36 cellular contexts compared by ENCODE assay signal in genomic region chr12:104315326-104316224, GRCh38. TPM values are rescaled to one million over a fixed set of nuclear protein-coding genes. Genes with fewer than 3 reads are reported as not detected.
DNase-seq lines count a peak whose midpoint lies in the region; ATAC-seq, FAIRE-seq and TF ChIP-seq lines count a peak whose summit lies in the region.
"Had no signal": no experiment of that assay in that cellular context is flagged by ENCODE, and none has a peak within 500 bp of the region (broad histone marks: within the 10 kb centered on the region; RNA-seq: fewer than 3 reads in every experiment).

No MANE protein-coding gene starts in this region.

- H2AK9ac ChIP-seq in IMR-90 (replicated peaks; ENCODE audit: low read depth, low read length, poor library complexity), result no peak overlapping the region

- no peak for DNase-seq in HepG2 (ENCODE audit: low spot score)
- DNase-seq in right lobe of liver, result no peak
- DNase-seq in IMR-90, result peak; percentile 49
- no peak for DNase-seq in endothelial cell of umbilical vein (ENCODE audit: low read depth, low spot score)
- no peak for DNase-seq in DMS153 (lab: John Stamatoyannopoulos, UW)
- no peak for DNase-seq in CD4-positive, alpha-beta memory T cell
- no peak for DNase-seq in NCI-H1417 treated with DMSO at 0.1 percent for 48 hours (lab: John Stamatoyannopoulos, UW)
- DNase-seq: activated CD4-positive, alpha-beta T cell treated with anti-CD3 and anti-CD28 coated beads for 1 hour; activated effector memory CD4-positive, alpha-beta T cell treated with Interleukin-2 at 50 U/mL for 16 hours; activated naive CD8-positive, alpha-beta T cell treated with anti-CD3 and anti-CD28 coated beads for 36 hours; activated T-cell treated with anti-CD3 and anti-CD28 coated beads for 4 hours; aorta; colonic mucosa; DMS53; effector memory CD4-positive, alpha-beta T cell; foreskin melanocyte; heart left ventricle; kidney; left ventricle myocardium superior; NCI-H1105; NCI-H2029 treated with DMSO at 0.1 percent for 48 hours; NCI-H526; OCI-M1; right cardiac atrium; SK-N-SH; spleen; stimulated activated CD4-positive, alpha-beta T cell treated with anti-CD3 and anti-CD28 coated beads, Interleukin-2, amount 100 ng/mL, for 24 hours; stimulated activated CD8-positive, alpha-beta memory T cell treated with anti-CD3 and anti-CD28 coated beads, Interleukin-4, amount 100 ng/mL, for 48 hours; stomach; T-helper 17 cell; thyroid gland had no signal

- 95% methylated on average over 10 of the region's 10 CpGs for WGBS in HepG2 (ENCODE audit: low lambda C conversion rate)
- 76% methylated on average over 10 of the region's 10 CpGs for WGBS in right lobe of liver (ENCODE audit: insufficient coverage, low coverage, low lambda C conversion rate, missing lambda C conversion rate)
- WGBS in IMR-90 (ENCODE audit: extremely low coverage in 2 of 2, insufficient read length in 1 of 2), 2 experiments, result 63% methylated on average over 2 of the region's 10 CpGs; no CpG with 5 or more reads in 1 of the 2 experiments

- in situ Hi-C loops in HepG2 (cut with HindIII; ENCODE audit: extremely low pct_ligation_motif_present, low pct_unique_long_range_greater_than_20kb), result no loop called here
- in situ Hi-C loops in IMR-90 (cut with MboI; ENCODE audit: low sequenced_read_pairs), result no loop called here

- H3K36me3 ChIP-seq in HepG2 (replicated peaks in 1 of 2; ENCODE audit: control insufficient read depth in 1 of 2, insufficient read depth in 2 of 2, low read length in 2 of 2) (peaks cover 33 to 89% of the 10 kb centered on the region in 2 experiments), right lobe of liver (peaks cover 0 to 100% (median 43%) of the 10 kb centered on the region in 4 donors), IMR-90 (ENCODE audit: control insufficient read depth, insufficient read depth, low read length) (peaks cover 65% of the 10 kb centered on the region), endothelial cell of umbilical vein (ENCODE audit: control insufficient read depth in 2 of 2, extremely low read depth in 1 of 2, insufficient read depth in 2 of 2, low read length in 2 of 2) (peaks cover 22 to 70% of the 10 kb centered on the region in 2 experiments)
- peaks cover 41% of the 10 kb centered on the region for H3K36me3 ChIP-seq in CD4-positive, alpha-beta memory T cell (ENCODE audit: insufficient read depth, low read length)

- peaks cover 0 to 2% (median under 1%) of the 10 kb centered on the region in 4 donors for H3K4me1 Mint-ChIP-seq in CD4-positive, alpha-beta memory T cell
- H3K4me1 Mint-ChIP-seq: neural progenitor cell had no signal

- H4K91ac ChIP-seq in IMR-90 (ENCODE audit: insufficient read depth, low read depth, low read length), result no peak overlapping the region

- H3K79me1 ChIP-seq in IMR-90 (ENCODE audit: low read depth in 1 of 2, low read length in 2 of 2), result peaks cover 29 to 68% of the 10 kb centered on the region in 2 experiments

- H2AK5ac ChIP-seq in IMR-90 (ENCODE audit: low read depth, low read length), result no peak overlapping the region

- no peak overlapping the region for H3K14ac ChIP-seq in IMR-90 (replicated peaks; ENCODE audit: low read depth, low read length)

- H3K27ac ChIP-seq in HepG2 (ENCODE audit: extremely low read length, insufficient read depth, low read length), result no peak overlapping the region
- no peak overlapping the region for H3K27ac ChIP-seq in right lobe of liver
- peak overlapping the region; percentile 60; the same call in 1 of the 2 replicates for H3K27ac ChIP-seq in IMR-90 (ENCODE audit: insufficient read depth, low read length)
- H3K27ac ChIP-seq in endothelial cell of umbilical vein (ENCODE audit: insufficient read depth, low read depth, low read length), result no peak overlapping the region
- no peak overlapping the region for H3K27ac ChIP-seq in CD4-positive, alpha-beta memory T cell (ENCODE audit: low read depth, low read length)
- H3K27ac ChIP-seq: BLaER1 treated with 17β-estradiol and CSF1 and Interleukin-3, amounts not matched to agents 10 nM and 100 nM; cardiac muscle cell; colonic mucosa; heart left ventricle; neural progenitor cell; spleen; stomach; thyroid gland; vagina had no signal

- H3K9me3 Mint-ChIP-seq in CD4-positive, alpha-beta memory T cell, result no peaks in the 10 kb centered on the region
- H3K9me3 Mint-ChIP-seq: activated naive CD8-positive, alpha-beta T cell treated with anti-CD3 and anti-CD28 coated beads for 36 hours; neural progenitor cell had no signal

- no peak overlapping the region for H3K18ac ChIP-seq in IMR-90 (ENCODE audit: low read depth, low read length)

- H3K27ac Mint-ChIP-seq in CD4-positive, alpha-beta memory T cell, result peak overlapping the region in 1 of 7 donors; percentile 75
- H3K27ac Mint-ChIP-seq: activated naive CD8-positive, alpha-beta T cell treated with anti-CD3 and anti-CD28 coated beads for 36 hours; neural progenitor cell; T-helper 17 cell had no signal

- H3K56ac ChIP-seq in IMR-90 (ENCODE audit: extremely low read depth, insufficient read depth, low read length), result no peak overlapping the region

- peak overlapping the region; percentile 67 for H2BK5ac ChIP-seq in IMR-90 (ENCODE audit: low read depth, low read length, poor library complexity, severe bottlenecking)

- TF ChIP-seq POLR2A in HepG2 (IDR thresholded peaks at IDR 0.05; ENCODE audit: insufficient read depth in 1 of 2, low read depth in 2 of 2, low read length in 2 of 2) (no peak), right lobe of liver (IDR thresholded peaks at IDR 0.05) (no peak), IMR-90 (IDR thresholded peaks at IDR 0.05; ENCODE audit: low read depth, low read length) (no peak), endothelial cell of umbilical vein (IDR thresholded peaks at IDR 0.05; ENCODE audit: low read depth, low read length) (no peak)

- CTCF ChIA-PET in HepG2 (lab: Yijun Ruan, JAX; ENCODE audit: low intra/inter-chr PET ratio, low total read pairs) (no interaction called here), IMR-90 (lab: Yijun Ruan, JAX) (interaction anchor here (0.5 kb wide), 1 partner anchor 45 kb away, joined by 3 read pairs; no protein-coding TSS in a partner anchor), endothelial cell of umbilical vein (lab: Charles Lee) (interaction anchor here (1.0 kb wide), 1 partner anchor 552 kb away, joined by 3 read pairs; no protein-coding TSS in a partner anchor)
- CTCF ChIA-PET in CD4-positive, alpha-beta memory T cell (lab: Charles Lee; ENCODE audit: partially characterized antibody), result no interaction called here

- no peaks in the 10 kb centered on the region for H3K27me3 Mint-ChIP-seq in CD4-positive, alpha-beta memory T cell
- H3K27me3 Mint-ChIP-seq: activated naive CD8-positive, alpha-beta T cell treated with anti-CD3 and anti-CD28 coated beads for 36 hours; T-helper 17 cell had no signal

- intact Hi-C loops in HepG2 (cut with micrococcal nuclease; ENCODE audit: unreplicated experiment), result no loop called here
- intact Hi-C loops in right lobe of liver (cut with DNase I), result no loop called here
- intact Hi-C loops in IMR-90 (cut with micrococcal nuclease), result no loop called here
- intact Hi-C loops in endothelial cell of umbilical vein (cut with micrococcal nuclease), result no loop called here
- intact Hi-C loops in CD4-positive, alpha-beta memory T cell (cut with micrococcal nuclease), result no loop called here

- no peaks in the 10 kb centered on the region for H3K9me3 ChIP-seq in HepG2 (ENCODE audit: low read length)
- no peaks in the 10 kb centered on the region for H3K9me3 ChIP-seq in right lobe of liver
- no peaks in the 10 kb centered on the region for H3K9me3 ChIP-seq in IMR-90 (ENCODE audit: control insufficient read depth, insufficient read depth, low read length)
- H3K9me3 ChIP-seq in endothelial cell of umbilical vein (replicated peaks; ENCODE audit: control insufficient read depth, insufficient read depth, low read length), result no peaks in the 10 kb centered on the region
- no peaks in the 10 kb centered on the region for H3K9me3 ChIP-seq in CD4-positive, alpha-beta memory T cell (ENCODE audit: control insufficient read depth in 1 of 2, low read length in 2 of 2)
- H3K9me3 ChIP-seq: BLaER1 treated with 17β-estradiol and CSF1 and Interleukin-3, amounts not matched to agents 10 nM and 100 nM; colonic mucosa; heart left ventricle; SK-N-SH; spleen; stomach; thyroid gland; vagina had no signal

- dilution Hi-C loops in IMR-90 (cut with HindIII; ENCODE audit: low sequenced_read_pairs, unreplicated experiment) (no loop called here), endothelial cell of umbilical vein (cut with MboI; ENCODE audit: extremely low pct_ligation_motif_present, low sequenced_read_pairs) (no loop called here)

- peaks cover 32 to 74% of the 10 kb centered on the region in 2 donors for H3K36me3 Mint-ChIP-seq in CD4-positive, alpha-beta memory T cell

- ATAC-seq in HepG2, result no peak
- ATAC-seq in right lobe of liver, result no peak
- peak; percentile 19 for ATAC-seq in IMR-90 (ENCODE audit: low read depth)
- ATAC-seq in GM21717 (IDR thresholded peaks at IDR 0.05; ENCODE audit: unreplicated experiment), result no peak
- ATAC-seq: heart left ventricle, left ventricle myocardium superior, right cardiac atrium, T-helper 17 cell had no signal

- no peak overlapping the region for H2BK20ac ChIP-seq in IMR-90 (ENCODE audit: low read depth, low read length)

- no peaks in the 10 kb centered on the region for H3K4me1 ChIP-seq in HepG2 (ENCODE audit: insufficient read depth, low read length)
- no peaks in the 10 kb centered on the region for H3K4me1 ChIP-seq in right lobe of liver
- H3K4me1 ChIP-seq in IMR-90 (ENCODE audit: control insufficient read depth, insufficient read depth, low read length), result peaks cover 13% of the 10 kb centered on the region
- H3K4me1 ChIP-seq in endothelial cell of umbilical vein (ENCODE audit: control insufficient read depth, extremely low read depth, insufficient read depth, low read length), result peaks cover 10% of the 10 kb centered on the region
- no peaks in the 10 kb centered on the region for H3K4me1 ChIP-seq in CD4-positive, alpha-beta memory T cell (ENCODE audit: insufficient read depth, low read length)
- H3K4me1 ChIP-seq: colonic mucosa, neural progenitor cell, vagina had no signal

- no TSS peak for BruUV-seq in HepG2 (replicated peaks; lab: Mats Ljungman, UMichigan)
- no TSS peak for BruUV-seq in IMR-90 (replicated peaks; lab: Mats Ljungman, UMichigan)
- no TSS peak for BruUV-seq in endothelial cell of umbilical vein (replicated peaks; lab: Mats Ljungman, UMichigan)

- H3K9ac ChIP-seq in HepG2 (ENCODE audit: insufficient read depth, low read depth, low read length) (no peak overlapping the region), IMR-90 (ENCODE audit: low read depth, low read length) (no peak overlapping the region), endothelial cell of umbilical vein (replicated peaks; ENCODE audit: extremely low read depth, insufficient read depth, low read length) (no peak overlapping the region)
- H3K9ac ChIP-seq: BLaER1 treated with 17β-estradiol and CSF1 and Interleukin-3, amounts not matched to agents 10 nM and 100 nM; neural progenitor cell; SK-N-SH had no signal

- H3K27me3 ChIP-seq in HepG2 (ENCODE audit: control insufficient read depth in 1 of 2, insufficient read depth in 2 of 2, low read length in 2 of 2) (no peaks in the 10 kb centered on the region), right lobe of liver (no peaks in the 10 kb centered on the region), IMR-90 (ENCODE audit: control insufficient read depth, insufficient read depth, low read length) (no peaks in the 10 kb centered on the region), endothelial cell of umbilical vein (ENCODE audit: control insufficient read depth in 2 of 2, insufficient read depth in 2 of 2, low read length in 2 of 2) (no peaks in the 10 kb centered on the region)
- no peaks in the 10 kb centered on the region for H3K27me3 ChIP-seq in CD4-positive, alpha-beta memory T cell (ENCODE audit: insufficient read depth, low read length)
- H3K27me3 ChIP-seq: BLaER1 treated with 17β-estradiol and CSF1 and Interleukin-3, amounts not matched to agents 10 nM and 100 nM; cardiac muscle cell; colonic mucosa; heart left ventricle; neural progenitor cell; spleen; stomach; thyroid gland; vagina had no signal

- H3K9me1 ChIP-seq in IMR-90 (ENCODE audit: insufficient read depth, low read length) (peaks cover 8% of the 10 kb centered on the region; the same call in 1 of the 2 replicates), endothelial cell of umbilical vein (replicated peaks; ENCODE audit: control insufficient read depth, extremely low read depth, insufficient read depth, low read length) (no peaks in the 10 kb centered on the region)

- H4K20me1 ChIP-seq in HepG2 (ENCODE audit: insufficient read depth, low read length) (peaks cover 6% of the 10 kb centered on the region), IMR-90 (ENCODE audit: insufficient read depth, low read length) (peaks cover 85% of the 10 kb centered on the region), endothelial cell of umbilical vein (replicated peaks; ENCODE audit: control insufficient read depth, extremely low read depth, insufficient read depth, low read length) (peaks cover 9% of the 10 kb centered on the region)

- H2AFZ ChIP-seq in HepG2 (ENCODE audit: low read length) (no peak overlapping the region), IMR-90 (replicated peaks; ENCODE audit: low read length, poor library complexity) (no peak overlapping the region), endothelial cell of umbilical vein (ENCODE audit: low read depth, low read length) (no peak overlapping the region)
- H2AFZ ChIP-seq: neural progenitor cell had no signal

- no peak overlapping the region for H4K8ac ChIP-seq in IMR-90 (ENCODE audit: low read depth in 2 of 2, low read length in 2 of 2)

- H3K23ac ChIP-seq in IMR-90 (ENCODE audit: low read depth, low read length), result no peak overlapping the region

- no peak overlapping the region for H3K4me3 ChIP-seq in HepG2 (replicated peaks in 1 of 3; ENCODE audit: insufficient read depth in 1 of 3, low read depth in 2 of 3, low read length in 3 of 3)
- no peak overlapping the region for H3K4me3 ChIP-seq in right lobe of liver
- H3K4me3 ChIP-seq in IMR-90 (ENCODE audit: insufficient read depth, low read depth, low read length), result no peak overlapping the region
- H3K4me3 ChIP-seq in endothelial cell of umbilical vein (replicated peaks in 1 of 3; ENCODE audit: insufficient read depth in 1 of 3, low read depth in 1 of 3, low read length in 3 of 3), result no peak overlapping the region
- H3K4me3 ChIP-seq in CD4-positive, alpha-beta memory T cell (ENCODE audit: low read length in 2 of 2), result no peak overlapping the region
- H3K4me3 ChIP-seq: BLaER1 treated with 17β-estradiol and CSF1 and Interleukin-3, amounts not matched to agents 10 nM and 100 nM; cardiac muscle cell; colonic mucosa; heart left ventricle; neural progenitor cell; spleen; stomach; thyroid gland; vagina had no signal

- no peak overlapping the region for H3K4ac ChIP-seq in IMR-90 (ENCODE audit: low read depth, low read length)

- H2BK15ac ChIP-seq in IMR-90 (ENCODE audit: low read depth, low read length), result no peak overlapping the region

- H4K5ac ChIP-seq in IMR-90 (ENCODE audit: low read depth, low read length), result no peak overlapping the region

- TF ChIP-seq EP300 in HepG2 (IDR thresholded peaks at IDR 0.05; ENCODE audit: low read depth in 2 of 2, low read length in 2 of 2) (no peak), HepG2 (CRISPR knock-in tag; IDR thresholded peaks at IDR 0.05; ENCODE audit: borderline replicate concordance) (no peak)

- FAIRE-seq in HepG2 (lab: Jason Lieb, UNC) (no peak), endothelial cell of umbilical vein (lab: Jason Lieb, UNC) (no peak)
- FAIRE-seq: kidney had no signal

- H3K4me2 ChIP-seq in HepG2 (ENCODE audit: low read depth, low read length) (no peak overlapping the region), IMR-90 (ENCODE audit: low read depth, low read length) (peak overlapping the region; percentile 83), endothelial cell of umbilical vein (ENCODE audit: insufficient read depth, low read length) (no peak overlapping the region)
- H3K4me2 ChIP-seq: BLaER1 treated with 17β-estradiol and CSF1 and Interleukin-3, amounts not matched to agents 10 nM and 100 nM; neural progenitor cell; SK-N-SH had no signal

- POLR2A ChIA-PET in HepG2 (lab: Yijun Ruan, JAX), result interaction anchor here (0.6 kb wide), 1 partner anchor 103 kb away, joined by 3 read pairs; no protein-coding TSS in a partner anchor
- POLR2A ChIA-PET in IMR-90 (lab: Charles Lee; ENCODE audit: unreplicated experiment), result interaction anchor here (0.6 kb wide), 1 partner anchor 177 kb away, joined by 8 read pairs; no protein-coding TSS in a partner anchor
- POLR2A ChIA-PET in endothelial cell of umbilical vein (lab: Charles Lee), result interaction anchor here (0.6 to 1.6 kb wide), 2 partner anchors 16 to 28 kb away, joined by 3 to 4 read pairs; no protein-coding TSS in a partner anchor
- POLR2A ChIA-PET in CD4-positive, alpha-beta memory T cell (lab: Charles Lee; ENCODE audit: partially characterized antibody), result no interaction called here

- no peak for TF ChIP-seq CTCF in HepG2 (CRISPR knock-in tag; IDR thresholded peaks at IDR 0.05)
- no peak for TF ChIP-seq CTCF in right lobe of liver (IDR thresholded peaks at IDR 0.05)
- no peak for TF ChIP-seq CTCF in IMR-90 (conservative IDR thresholded peaks at IDR 0.05; ENCODE audit: low read depth, low read length)
- no peak for TF ChIP-seq CTCF in endothelial cell of umbilical vein (IDR thresholded peaks at IDR 0.05; ENCODE audit: extremely low read depth in 1 of 2, insufficient read depth in 1 of 2, low read depth in 1 of 2, low read length in 2 of 2)

- no peak overlapping the region for H3K4me3 Mint-ChIP-seq in CD4-positive, alpha-beta memory T cell
- H3K4me3 Mint-ChIP-seq: activated naive CD8-positive, alpha-beta T cell treated with anti-CD3 and anti-CD28 coated beads for 36 hours; neural progenitor cell; T-helper 17 cell had no signal

- TF ChIP-seq RAD21 in HepG2 (CRISPR knock-in tag; IDR thresholded peaks at IDR 0.05) (no peak), IMR-90 (IDR thresholded peaks at IDR 0.05; ENCODE audit: low read length) (no peak)

- H3K79me2 ChIP-seq in HepG2 (ENCODE audit: insufficient read depth, low read length) (peaks cover 12% of the 10 kb centered on the region), endothelial cell of umbilical vein (ENCODE audit: control insufficient read depth, insufficient read depth, low read length) (peaks cover 95% of the 10 kb centered on the region)

- no peak overlapping the region for H2BK120ac ChIP-seq in IMR-90 (ENCODE audit: low read depth, low read length)

RNA-seq across cellular contexts. Expression of gene EID3, which starts 12.0 kb away (rescaled TPM):
- total RNA-seq in HepG2 (2016; rRNA removed; fragmentation: Illumina TruSeq; extraction: Trizol) (0.27 and 4.5 TPM in 2 replicates), right lobe of liver (1 to 10 TPM; 1.1 to 7.3 (median 1.4) TPM), IMR-90 (2012; rRNA removed) (4.1 and 6.9 TPM in 2 replicates), endothelial cell of umbilical vein (12.7 and 14.5 TPM in 2 replicates)
- 0.20 TPM in 1 of 2 replicates, not detected in the other for total RNA-seq in HepG2 (2016; cell fraction: cytosol; rRNA removed; fragmentation: Illumina TruSeq; extraction: Trizol; ENCODE audit: low read depth)
- 0.37 and 4.2 TPM in 2 replicates for total RNA-seq in HepG2 (2016; cell fraction: insoluble cytoplasmic fraction; rRNA removed; fragmentation: Illumina TruSeq; extraction: Trizol)
- 0.24 and 0.28 TPM in 2 replicates for total RNA-seq in HepG2 (2016; cell fraction: membrane; rRNA removed; fragmentation: Illumina TruSeq; extraction: Trizol)
- 19.9 and 21.8 TPM in 2 replicates for total RNA-seq in HepG2 (2016; cell fraction: nucleus; rRNA removed; fragmentation: Illumina TruSeq; extraction: Trizol)
- polyA plus RNA-seq in HepG2 (2011; rRNA removed) (0.38 and 0.56 TPM in 2 replicates), IMR-90 (2012; rRNA removed) (2.0 and 2.2 TPM in 2 replicates), endothelial cell of umbilical vein (1.2 and 1.5 TPM in 2 replicates)
- not detected in 2 replicates for polyA plus RNA-seq in HepG2 (2011; cell fraction: cytosol; rRNA removed)
- polyA plus RNA-seq in HepG2 (2011; cell fraction: nucleus; rRNA removed), result 2.2 and 2.8 TPM in 2 replicates
- polyA plus RNA-seq in HepG2 (2012), result 0.13 and 0.39 TPM in 2 replicates
- polyA plus RNA-seq in HepG2 (2016; cell fraction: cytosol; fragmentation: Illumina TruSeq; extraction: Trizol; ENCODE audit: low read depth), result 0.07 TPM in 1 of 2 replicates, not detected in the other
- polyA plus RNA-seq in HepG2 (2016; cell fraction: insoluble cytoplasmic fraction; fragmentation: Illumina TruSeq; extraction: Trizol; ENCODE audit: low read depth), result 0.21 TPM in 1 of 2 replicates, not detected in the other
- not detected in 2 replicates for polyA plus RNA-seq in HepG2 (2016; cell fraction: membrane; fragmentation: Illumina TruSeq; extraction: Trizol; ENCODE audit: low read depth)
- polyA plus RNA-seq in HepG2 (2016; cell fraction: nucleus; fragmentation: Illumina TruSeq; extraction: Trizol; ENCODE audit: insufficient read depth, low read depth), result 5.1 and 5.3 TPM in 2 replicates
- 3.3 and 7.0 TPM in 2 replicates for polyA minus RNA-seq in HepG2 (2011; rRNA and poly(A)+ RNA removed; ENCODE audit: low replicate concordance)
- not detected in 2 replicates for polyA minus RNA-seq in HepG2 (2011; cell fraction: cytosol; rRNA and poly(A)+ RNA removed)
- polyA minus RNA-seq in HepG2 (2011; cell fraction: nucleus; rRNA and poly(A)+ RNA removed), result 26.4 and 27.4 TPM in 2 replicates
- 0.48 and 0.92 TPM in 2 replicates for polyA plus RNA-seq in IMR-90 (2012; cell fraction: cytosol; rRNA removed)
- polyA plus RNA-seq in IMR-90 (2012; cell fraction: nucleus; rRNA removed; ENCODE audit: low replicate concordance), result 5.9 and 6.1 TPM in 2 replicates
- 1.0 and 1.3 TPM in 2 replicates for polyA plus RNA-seq in endothelial cell of umbilical vein (2011; cell fraction: cytosol; rRNA removed)
- 15.9 and 18.5 TPM in 2 replicates for polyA plus RNA-seq in endothelial cell of umbilical vein (2011; cell fraction: nucleus; rRNA removed)
- polyA plus RNA-seq in endothelial cell of umbilical vein (2012), result 0.82 and 1.2 TPM in 2 replicates
- polyA minus RNA-seq in endothelial cell of umbilical vein, result 12.0 and 16.2 TPM in 2 replicates
- polyA minus RNA-seq in endothelial cell of umbilical vein (2011; cell fraction: cytosol; rRNA and poly(A)+ RNA removed), result 1.5 TPM
- 47.8 and 76.6 TPM in 2 replicates for polyA minus RNA-seq in endothelial cell of umbilical vein (2011; cell fraction: nucleus; rRNA and poly(A)+ RNA removed)
- 1 to 10 TPM; 9.4 to 9.9 TPM for total RNA-seq in CD4-positive, alpha-beta memory T cell
- 10 to 100 TPM; 12.7 to 15.6 TPM for polyA plus RNA-seq in CD4-positive, alpha-beta memory T cell

Comparison
In these comparisons a context has a peak if more than half of its experiments do, and no peak if none do; other contexts are left out.
1. CTCF ChIA-PET loops: an anchor here in IMR-90 (0.5 kb wide) and endothelial cell of umbilical vein (1.0 kb wide); none called in HepG2 and CD4-positive, alpha-beta memory T cell.